ENCODE assay signal across 9 cellular contexts in the genomic region with DNA sequence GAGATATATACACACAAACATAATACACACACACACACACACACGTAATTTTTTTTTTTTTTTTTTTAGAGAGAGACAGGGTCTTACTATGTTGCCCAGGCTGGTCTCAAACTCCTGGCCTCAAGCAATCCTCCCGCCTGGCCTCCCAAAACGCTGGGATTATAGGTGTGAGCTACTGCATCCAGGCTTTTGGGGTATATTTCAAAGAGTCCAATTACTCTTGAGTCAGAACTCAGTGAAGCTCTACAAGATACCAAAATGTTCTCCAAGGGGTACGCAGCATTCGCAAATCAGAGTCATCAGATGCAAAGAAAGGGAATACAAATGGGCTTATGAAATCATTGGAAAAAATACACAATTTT.
DNase-seq lines count a peak whose midpoint lies in the region; ATAC-seq lines count a peak whose summit lies in the region.
"Had no signal": no experiment of that assay in that cellular context is flagged by ENCODE, and none has a peak within 500 bp of the region (broad histone marks: within the 10 kb centered on the region; RNA-seq: fewer than 3 reads in every experiment).

No MANE protein-coding gene starts in this region.

- H3K36me3 ChIP-seq in duodenal mucosa (ENCODE audit: control insufficient read depth in 1 of 2, insufficient read depth in 2 of 2, low read length in 2 of 2), result no peaks in the 10 kb centered on the region

- H3K9me3 ChIP-seq in duodenal mucosa (ENCODE audit: control insufficient read depth in 1 of 2, low read length in 2 of 2), result no peaks in the 10 kb centered on the region

- ATAC-seq in GM19397 (IDR thresholded peaks at IDR 0.05; ENCODE audit: unreplicated experiment) (peak; percentile 7), HG03520 (IDR thresholded peaks at IDR 0.05; ENCODE audit: unreplicated experiment) (peak; percentile 0)

- peak overlapping the region; percentile 65 for H3K27ac ChIP-seq in duodenal mucosa (ENCODE audit: low read depth, low read length)
- H3K27ac ChIP-seq in skin epidermis, result peak overlapping the region in 18 of 21 experiments; percentile 16 to 79 (median 70)

- H3K9ac ChIP-seq in duodenal mucosa (ENCODE audit: low read depth in 1 of 2, low read length in 2 of 2), result no peak overlapping the region

- peaks cover 27 to 42% of the 10 kb centered on the region in 2 donors for H3K4me1 ChIP-seq in duodenal mucosa (ENCODE audit: control insufficient read depth in 1 of 2, insufficient read depth in 2 of 2, low read length in 2 of 2)

- DNase-seq in SW 1271 (lab: John Stamatoyannopoulos, UW) (no peak), HUDEP-2 (lab: John Stamatoyannopoulos, UW; ENCODE audit: unreplicated experiment in 76 of 76) (no peak), NCI-H1694 (lab: John Stamatoyannopoulos, UW) (no peak), HuH-7 (ENCODE audit: low spot score) (no peak)
- DNase-seq: naive B cell had no signal

- H3K4me3 ChIP-seq in duodenal mucosa (ENCODE audit: low read depth in 1 of 2, low read length in 2 of 2) (peak overlapping the region in 1 of 2 donors; percentile 18), skin epidermis (no peak overlapping the region)

- no peaks in the 10 kb centered on the region for H3K27me3 ChIP-seq in duodenal mucosa (ENCODE audit: control insufficient read depth in 1 of 2, insufficient read depth in 2 of 2, low read length in 2 of 2)
